11 cellular contexts compared by ENCODE assay signal in genomic region chr11:95698939-95699562, GRCh38.
DNase-seq lines count a peak whose midpoint lies in the region; ATAC-seq, FAIRE-seq and TF ChIP-seq lines count a peak whose summit lies in the region.
"Had no signal": no experiment of that assay in that cellular context is flagged by ENCODE, and none has a peak within 500 bp of the region (broad histone marks: within the 10 kb centered on the region; RNA-seq: fewer than 3 reads in every experiment).

No MANE protein-coding gene starts in this region.

- no peak for TF ChIP-seq POLR2A in esophagus muscularis mucosa (IDR thresholded peaks at IDR 0.05; ENCODE audit: low read depth)
- no peak for TF ChIP-seq POLR2A in GM12891 (IDR thresholded peaks at IDR 0.05; ENCODE audit: low read depth, low read length)

- CTCF ChIA-PET in MCF 10A (lab: Yijun Ruan, JAX): interaction anchor here (0.6 to 0.9 kb wide), 4 partner anchors 546 to 1279 kb away, joined by 3 to 5 read pairs (median 4); no protein-coding TSS in a partner anchor

- DNase-seq in Ammon's horn (ENCODE audit: low spot score) (peak; percentile 48), MCF 10A (ENCODE audit: unreplicated experiment) (peak; percentile 9), mesenchymal stem cell (no peak), esophagus muscularis mucosa (ENCODE audit: extremely low spot score) (no peak), GM12891 (ENCODE audit: insufficient read length, low spot score) (no peak), iPS-NIHi11 (ENCODE audit: low spot score) (no peak)
- DNase-seq: DMS79, pancreas, SHP77 had no signal

- no peak for TF ChIP-seq EP300 in esophagus muscularis mucosa (IDR thresholded peaks at IDR 0.05)

- no peak overlapping the region for H3K4me3 Mint-ChIP-seq in MCF 10A (ENCODE audit: unreplicated experiment)

- H2AK5ac ChIP-seq in mesenchymal stem cell (ENCODE audit: low read length, severe bottlenecking): no peak overlapping the region

- no peak for ATAC-seq in GM21447 (IDR thresholded peaks at IDR 0.05; ENCODE audit: unreplicated experiment)

- H3K4me1 ChIP-seq in Loucy (ENCODE audit: insufficient read depth, low read length, poor library complexity, severe bottlenecking) (peaks cover 35% of the 10 kb centered on the region), mesenchymal stem cell (ENCODE audit: control insufficient read depth, insufficient read depth, low read depth, low read length) (no peaks in the 10 kb centered on the region), esophagus muscularis mucosa (peaks cover 7 to 60% (median 52%) of the 10 kb centered on the region in 4 donors)
- H3K4me1 ChIP-seq: pancreas had no signal

- H3K4me3 ChIP-seq in Loucy (ENCODE audit: low read length, poor library complexity, severe bottlenecking): no peak overlapping the region
- peak overlapping the region in 1 of 2 experiments; percentile 22 for H3K4me3 ChIP-seq in mesenchymal stem cell (ENCODE audit: insufficient read depth in 1 of 2, low read depth in 1 of 2, low read length in 2 of 2)
- no peak overlapping the region for H3K4me3 ChIP-seq in esophagus muscularis mucosa
- H3K4me3 ChIP-seq: pancreas had no signal

- POLR2A ChIA-PET in MCF 10A (lab: Yijun Ruan, JAX): interaction anchor here (0.6 to 1.2 kb wide), 3 partner anchors 91 to 470 kb away, joined by 3 to 5 read pairs (median 4); partner anchors contain the start of genes FAM76B and SESN3

- no peaks in the 10 kb centered on the region for H3K9me2 ChIP-seq in Loucy (replicated peaks; ENCODE audit: low read depth, low read length)

- H3K4ac ChIP-seq in mesenchymal stem cell (ENCODE audit: low read depth in 1 of 2, low read length in 2 of 2): no peak overlapping the region

- TF ChIP-seq CTCF in Loucy (conservative IDR thresholded peaks at IDR 0.05; ENCODE audit: low read length) (no peak), MCF 10A (IDR thresholded peaks at IDR 0.05; ENCODE audit: unreplicated experiment) (no peak), esophagus muscularis mucosa (IDR thresholded peaks at IDR 0.05) (no peak)

- H3K27me3 ChIP-seq in Loucy (ENCODE audit: insufficient read depth, low read length, poor library complexity, severe bottlenecking): no peaks in the 10 kb centered on the region
- H3K27me3 ChIP-seq in mesenchymal stem cell (ENCODE audit: control insufficient read depth in 1 of 2, insufficient read depth in 1 of 2, low read length in 2 of 2): peaks cover 0 to 3% of the 10 kb centered on the region in 2 experiments
- no peaks in the 10 kb centered on the region for H3K27me3 ChIP-seq in esophagus muscularis mucosa
- H3K27me3 ChIP-seq: pancreas had no signal

- no peak overlapping the region for H2BK120ac ChIP-seq in mesenchymal stem cell (ENCODE audit: low read depth, low read length)

- no peaks in the 10 kb centered on the region for H3K79me2 ChIP-seq in Loucy (ENCODE audit: insufficient read depth, low read length)

- H2BK5ac ChIP-seq in mesenchymal stem cell (ENCODE audit: low read depth, low read length, poor library complexity, severe bottlenecking): no peak overlapping the region

- no peaks in the 10 kb centered on the region for H3K27me3 Mint-ChIP-seq in MCF 10A (ENCODE audit: insufficient read depth, unreplicated experiment)

- intact Hi-C loops in MCF 10A (cut with micrococcal nuclease) (no loop called here), esophagus muscularis mucosa (cut with DNase I) (no loop called here)

- H3K14ac ChIP-seq in mesenchymal stem cell (ENCODE audit: low read length in 2 of 2): no peak overlapping the region

- no peak overlapping the region for H2BK15ac ChIP-seq in mesenchymal stem cell (ENCODE audit: low read depth, poor library complexity, severe bottlenecking)

- H2BK12ac ChIP-seq in mesenchymal stem cell (ENCODE audit: low read length in 2 of 2): no peak overlapping the region

- BruUV-seq in MCF 10A (replicated peaks; lab: Mats Ljungman, UMichigan): no TSS peak

- H3K36me3 Mint-ChIP-seq in MCF 10A (ENCODE audit: insufficient read depth, unreplicated experiment): no peaks in the 10 kb centered on the region

- H4K91ac ChIP-seq in mesenchymal stem cell (ENCODE audit: low read length): no peak overlapping the region

- H3K36me3 ChIP-seq in Loucy (ENCODE audit: insufficient read depth, low read length): no peaks in the 10 kb centered on the region
- no peaks in the 10 kb centered on the region for H3K36me3 ChIP-seq in mesenchymal stem cell (ENCODE audit: control insufficient read depth in 1 of 2, insufficient read depth in 2 of 2, low read depth in 1 of 2, low read length in 2 of 2)
- H3K36me3 ChIP-seq in esophagus muscularis mucosa: no peaks in the 10 kb centered on the region
- H3K36me3 ChIP-seq: pancreas had no signal

- H4K8ac ChIP-seq in mesenchymal stem cell (ENCODE audit: low read length): no peak overlapping the region

- no peak for FAIRE-seq in GM12891 (lab: Jason Lieb, UNC)
- FAIRE-seq: pancreas had no signal

- no peak overlapping the region for H3K27ac ChIP-seq in mesenchymal stem cell (ENCODE audit: low read length, poor library complexity, severe bottlenecking)
- peak overlapping the region in 1 of 4 donors; percentile 43 for H3K27ac ChIP-seq in esophagus muscularis mucosa (replicated peaks in 1 of 4)
- H3K27ac ChIP-seq: pancreas had no signal

- no peaks in the 10 kb centered on the region for H4K20me1 ChIP-seq in Loucy (ENCODE audit: insufficient read depth, low read length, poor library complexity, severe bottlenecking)

- H2AFZ ChIP-seq in Loucy (ENCODE audit: low read length) (peak overlapping the region; percentile 57; the same call in 1 of the 2 replicates), mesenchymal stem cell (ENCODE audit: low read depth, low read length) (no peak overlapping the region)

- no peak overlapping the region for H3K27ac Mint-ChIP-seq in MCF 10A (ENCODE audit: low read depth, unreplicated experiment)

- no peaks in the 10 kb centered on the region for H3K9me3 Mint-ChIP-seq in MCF 10A (ENCODE audit: unreplicated experiment)

- H3K18ac ChIP-seq in mesenchymal stem cell (ENCODE audit: low read depth in 1 of 2, low read length in 2 of 2): peak overlapping the region in 1 of 2 experiments; percentile 11

- no peak overlapping the region for H3K23ac ChIP-seq in mesenchymal stem cell (ENCODE audit: low read length in 2 of 2)

- peak overlapping the region; percentile 39 for H3K4me2 ChIP-seq in Loucy (ENCODE audit: low read depth, low read length, poor library complexity, severe bottlenecking)
- H3K4me2 ChIP-seq in mesenchymal stem cell (ENCODE audit: low read length, poor library complexity, severe bottlenecking): no peak overlapping the region

- no peaks in the 10 kb centered on the region for H3K79me1 ChIP-seq in mesenchymal stem cell (replicated peaks; ENCODE audit: low read length, poor library complexity, severe bottlenecking)

- H3K9me3 ChIP-seq in Loucy (ENCODE audit: insufficient read depth, low read depth, low read length) (no peaks in the 10 kb centered on the region), mesenchymal stem cell (ENCODE audit: control insufficient read depth, low read length) (no peaks in the 10 kb centered on the region), esophagus muscularis mucosa (no peaks in the 10 kb centered on the region)
- H3K9me3 ChIP-seq: pancreas had no signal

- peaks cover 13% of the 10 kb centered on the region for H3K4me1 Mint-ChIP-seq in MCF 10A (ENCODE audit: insufficient read depth, unreplicated experiment)

- H3K9ac ChIP-seq in Loucy (ENCODE audit: low read depth, low read length, poor library complexity, severe bottlenecking) (no peak overlapping the region), mesenchymal stem cell (ENCODE audit: low read length) (peak overlapping the region; percentile 37)

- 82% methylated on average over 2 of the region's 2 CpGs for WGBS in mesenchymal stem cell
- WGBS in esophagus muscularis mucosa: 64% methylated on average over 2 of the region's 2 CpGs

- H3F3A ChIP-seq in Loucy (ENCODE audit: low read depth): no peaks in the 10 kb centered on the region

TF ChIP-seq in GM12891, 5 proteins besides CTCF, POLR2A, EP300 and RAD21:
- TF ChIP-seq SPI1 (IDR thresholded peaks at IDR 0.05; ENCODE audit: low read depth, low read length): no peak
- no peak for TF ChIP-seq TAF1 (IDR thresholded peaks at IDR 0.05; ENCODE audit: low read depth, low read length)
- no peak for TF ChIP-seq POLR2AphosphoS5 (IDR thresholded peaks at IDR 0.05; ENCODE audit: low read depth, low read length)
- no peak for TF ChIP-seq PAX5 (IDR thresholded peaks at IDR 0.05; ENCODE audit: insufficient read depth, low read length, severe bottlenecking)
- TF ChIP-seq POU2F2 (IDR thresholded peaks at IDR 0.05; ENCODE audit: low read depth, low read length): no peak
TF ChIP-seq in GM12891: peak in this region for 0.

Comparison
In these comparisons a context has a peak if more than half of its experiments do, and no peak if none do; other contexts are left out.
1. DNase-seq: peak in Ammon's horn (single experiment) and MCF 10A (single experiment); none in mesenchymal stem cell (single experiment), esophagus muscularis mucosa (single experiment), GM12891 (single experiment) and iPS-NIHi11 (single experiment).